ENCODE assay signal across 9 cellular contexts in genomic region chr14:75452900-75453816, GRCh38. TPM values are rescaled to one million over a fixed set of nuclear protein-coding genes. Genes with fewer than 3 reads are reported as not detected.
DNase-seq lines count a peak whose midpoint lies in the region; ATAC-seq and TF ChIP-seq lines count a peak whose summit lies in the region.
"Had no signal": no experiment of that assay in that cellular context is flagged by ENCODE, and none has a peak within 500 bp of the region (broad histone marks: within the 10 kb centered on the region; RNA-seq: fewer than 3 reads in every experiment).

No MANE protein-coding gene starts in this region.

- no peak overlapping the region for H3K9ac ChIP-seq in rectal smooth muscle tissue (ENCODE audit: low read length)

- peak; percentile 94 for DNase-seq in GM03348 (ENCODE audit: low spot score)
- peak; percentile 64 for DNase-seq in left ventricle myocardium inferior
- DNase-seq in COR-L47 (lab: John Stamatoyannopoulos, UW) = no peak
- no peak for DNase-seq in NCI-H774 (lab: John Stamatoyannopoulos, UW)
- DNase-seq in activated CD4-positive, CD25-positive, alpha-beta regulatory T cell (lab: John Stamatoyannopoulos, UW) = no peak

- H3K36me3 ChIP-seq in left ventricle myocardium inferior (peaks cover 16% of the 10 kb centered on the region), rectal smooth muscle tissue (ENCODE audit: control insufficient read depth, insufficient read depth, low read length) (peaks cover 3% of the 10 kb centered on the region)

- H3K9me3 Mint-ChIP-seq in activated T-helper 17 cell treated with anti-CD3 and anti-CD28 coated beads, Interleukin-2, amount 50 U/mL, for 72 hours = no peaks in the 10 kb centered on the region

- no peak for ATAC-seq in activated T-helper 17 cell treated with anti-CD3 and anti-CD28 coated beads, Interleukin-2, amount 50 U/mL, for 72 hours (replicated peaks)
- no peak for ATAC-seq in HG03571 (IDR thresholded peaks at IDR 0.05; ENCODE audit: unreplicated experiment)

- no peaks in the 10 kb centered on the region for H3K4me1 Mint-ChIP-seq in activated T-helper 17 cell treated with anti-CD3 and anti-CD28 coated beads, Interleukin-2, amount 50 U/mL, for 72 hours

- H3K4me3 Mint-ChIP-seq in activated T-helper 17 cell treated with anti-CD3 and anti-CD28 coated beads, Interleukin-2, amount 50 U/mL, for 72 hours = no peak overlapping the region
- H3K4me3 Mint-ChIP-seq: activated naive CD8-positive, alpha-beta T cell had no signal

- no peaks in the 10 kb centered on the region for H3K27me3 ChIP-seq in left ventricle myocardium inferior (ENCODE audit: low read depth)
- no peaks in the 10 kb centered on the region for H3K27me3 ChIP-seq in rectal smooth muscle tissue (ENCODE audit: control insufficient read depth, insufficient read depth, low read length)

- peaks cover 13% of the 10 kb centered on the region for H3K27me3 Mint-ChIP-seq in activated T-helper 17 cell treated with anti-CD3 and anti-CD28 coated beads, Interleukin-2, amount 50 U/mL, for 72 hours

- H3K4me1 ChIP-seq in left ventricle myocardium inferior (peaks cover 100% of the 10 kb centered on the region), rectal smooth muscle tissue (ENCODE audit: control insufficient read depth, insufficient read depth, low read length) (peaks cover 62% of the 10 kb centered on the region)

- intact Hi-C loops in left ventricle myocardium inferior (cut with micrococcal nuclease) = no loop called here

- peak overlapping the region; percentile 58 for H3K27ac Mint-ChIP-seq in activated T-helper 17 cell treated with anti-CD3 and anti-CD28 coated beads, Interleukin-2, amount 50 U/mL, for 72 hours
- H3K27ac Mint-ChIP-seq: activated naive CD8-positive, alpha-beta T cell had no signal

- no peak for TF ChIP-seq CTCF in left ventricle myocardium inferior (IDR thresholded peaks at IDR 0.05; ENCODE audit: borderline replicate concordance)

- H3K9me3 ChIP-seq in left ventricle myocardium inferior (replicated peaks) = no peaks in the 10 kb centered on the region

- peak overlapping the region; percentile 85 for H3K27ac ChIP-seq in left ventricle myocardium inferior (replicated peaks)
- peak overlapping the region; percentile 76 for H3K27ac ChIP-seq in rectal smooth muscle tissue (ENCODE audit: low read depth, low read length)

- H3K4me3 ChIP-seq in left ventricle myocardium inferior (peak overlapping the region; percentile 34), rectal smooth muscle tissue (ENCODE audit: low read length) (no peak overlapping the region)

- H3K36me3 Mint-ChIP-seq in activated T-helper 17 cell treated with anti-CD3 and anti-CD28 coated beads, Interleukin-2, amount 50 U/mL, for 72 hours (ENCODE audit: low read depth) = no peaks in the 10 kb centered on the region
- H3K36me3 Mint-ChIP-seq: activated naive CD8-positive, alpha-beta T cell had no signal

RNA-seq across cellular contexts. Expression of gene JDP2, which starts 25.3 kb away (rescaled TPM):
- total RNA-seq in activated T-helper 17 cell treated with anti-CD3 and anti-CD28 coated beads, Interleukin-2, amount 50 U/mL, for 72 hours = 1 to 10 TPM in 1 of 2 donors, under 1 TPM in 1; 0.61 to 1.1 TPM
- 21.9 TPM for total RNA-seq in left ventricle myocardium inferior

Comparison
In these comparisons a context has a peak if more than half of its experiments do, and no peak if none do; other contexts are left out.
1. DNase-seq: peak in GM03348 (single experiment) and left ventricle myocardium inferior (single experiment); none in COR-L47 (single experiment), NCI-H774 (single experiment) and activated CD4-positive, CD25-positive, alpha-beta regulatory T cell (0 of 4).
2. RNA of gene JDP2, which starts 25.3 kb away (total RNA-seq): 21.9 TPM in left ventricle myocardium inferior (single experiment); 0.61 to 1.1 TPM in activated T-helper 17 cell treated with anti-CD3 and anti-CD28 coated beads, Interleukin-2, amount 50 U/mL, for 72 hours; every median in the first group is over 10 times any median in the second.